ENCODE assay signal across 8 cellular contexts in genomic region chr6:166333172-166333995, GRCh38. TPM values are rescaled to one million over a fixed set of nuclear protein-coding genes. Genes with fewer than 3 reads are reported as not detected.
DNase-seq lines count a peak whose midpoint lies in the region; ATAC-seq and TF ChIP-seq lines count a peak whose summit lies in the region.

No MANE protein-coding gene starts in this region.

- H3K4me1 ChIP-seq in breast epithelium (no peaks in the 10 kb centered on the region), suprapubic skin (no peaks in the 10 kb centered on the region)

- TF ChIP-seq CTCF in MCF 10A (IDR thresholded peaks at IDR 0.05; ENCODE audit: unreplicated experiment) (no peak), breast epithelium (IDR thresholded peaks at IDR 0.05) (no peak), suprapubic skin (IDR thresholded peaks at IDR 0.05) (no peak)

- no peaks in the 10 kb centered on the region for H3K9me3 Mint-ChIP-seq in MCF 10A (ENCODE audit: unreplicated experiment)
- H3K9me3 Mint-ChIP-seq in stimulated activated memory B cell treated with anti-CD40 and anti-IgM and Interleukin-4, amounts not matched to agents 10 μg/mL and 1 μg/mL and 100 μg/mL, for 72 hours, result no peaks in the 10 kb centered on the region

- H3K4me3 ChIP-seq in breast epithelium (peak overlapping the region in 1 of 3 donors; percentile 26), suprapubic skin (no peak overlapping the region)

- peak overlapping the region; percentile 8 for H3K27ac Mint-ChIP-seq in MCF 10A (ENCODE audit: low read depth, unreplicated experiment)
- peak overlapping the region; percentile 82 for H3K27ac Mint-ChIP-seq in stimulated activated memory B cell treated with anti-CD40 and anti-IgM and Interleukin-4, amounts not matched to agents 10 μg/mL and 1 μg/mL and 100 μg/mL, for 72 hours

- no peak overlapping the region for H3K27ac ChIP-seq in breast epithelium
- H3K27ac ChIP-seq in suprapubic skin, result no peak overlapping the region

- H3K27me3 Mint-ChIP-seq in MCF 10A (ENCODE audit: insufficient read depth, unreplicated experiment), result no peaks in the 10 kb centered on the region
- no peaks in the 10 kb centered on the region for H3K27me3 Mint-ChIP-seq in stimulated activated memory B cell treated with anti-CD40 and anti-IgM and Interleukin-4, amounts not matched to agents 10 μg/mL and 1 μg/mL and 100 μg/mL, for 72 hours

- peaks cover 19% of the 10 kb centered on the region for H3K36me3 Mint-ChIP-seq in MCF 10A (ENCODE audit: insufficient read depth, unreplicated experiment)
- H3K36me3 Mint-ChIP-seq in stimulated activated memory B cell treated with anti-CD40 and anti-IgM and Interleukin-4, amounts not matched to agents 10 μg/mL and 1 μg/mL and 100 μg/mL, for 72 hours, result peaks cover 49% of the 10 kb centered on the region

- CTCF ChIA-PET in MCF 10A (lab: Yijun Ruan, JAX), result interaction anchor here (0.6 to 1.0 kb wide), 2 partner anchors 48 to 288 kb away, joined by 4 to 5 read pairs; no protein-coding TSS in a partner anchor

- intact Hi-C loops in MCF 10A (cut with micrococcal nuclease), result no loop called here
- intact Hi-C loops in breast epithelium (cut with DNase I; ENCODE audit: low total_unique reads), result no loop called here

- WGBS in suprapubic skin, result 86% methylated on average over 23 of the region's 23 CpGs

- DNase-seq in MCF 10A (ENCODE audit: unreplicated experiment) (no peak), breast epithelium (ENCODE audit: low spot score in 2 of 2) (no peak), UCSD-AML1 (lab: John Stamatoyannopoulos, UW; ENCODE audit: unreplicated experiment) (peak; percentile 53), NCI-H524 treated with DMSO at 0.1 percent for 48 hours (lab: John Stamatoyannopoulos, UW) (no peak), NCI-H526 treated with DMSO at 0.1 percent for 48 hours (lab: John Stamatoyannopoulos, UW) (no peak), suprapubic skin (ENCODE audit: low spot score in 2 of 2) (no peak)

- TF ChIP-seq EP300 in suprapubic skin (IDR thresholded peaks at IDR 0.05), result no peak

- H3K36me3 ChIP-seq in breast epithelium (no peaks in the 10 kb centered on the region), suprapubic skin (peaks cover 39% of the 10 kb centered on the region)

- ATAC-seq in HG03064 (IDR thresholded peaks at IDR 0.05; ENCODE audit: low read depth, unreplicated experiment), result peak; percentile 80
- ATAC-seq in stimulated activated memory B cell treated with anti-CD40 and anti-IgM and Interleukin-4, amounts not matched to agents 10 μg/mL and 1 μg/mL and 100 μg/mL, for 72 hours, result peak; percentile 85

- POLR2A ChIA-PET in MCF 10A (lab: Yijun Ruan, JAX), result interaction anchor here (0.8 kb wide), 1 partner anchor 25 kb away, joined by 3 read pairs; no protein-coding TSS in a partner anchor

- no peaks in the 10 kb centered on the region for H3K9me3 ChIP-seq in breast epithelium
- H3K9me3 ChIP-seq in suprapubic skin, result no peaks in the 10 kb centered on the region

- TF ChIP-seq POLR2A in breast epithelium (IDR thresholded peaks at IDR 0.05) (no peak), suprapubic skin (IDR thresholded peaks at IDR 0.05) (no peak)

- BruUV-seq in MCF 10A (replicated peaks; lab: Mats Ljungman, UMichigan), result no TSS peak

- H3K4me1 Mint-ChIP-seq in MCF 10A (ENCODE audit: insufficient read depth, unreplicated experiment), result peaks cover 19% of the 10 kb centered on the region
- H3K4me1 Mint-ChIP-seq in stimulated activated memory B cell treated with anti-CD40 and anti-IgM and Interleukin-4, amounts not matched to agents 10 μg/mL and 1 μg/mL and 100 μg/mL, for 72 hours, result peaks cover 59% of the 10 kb centered on the region

- no peak overlapping the region for H3K4me3 Mint-ChIP-seq in MCF 10A (ENCODE audit: unreplicated experiment)
- H3K4me3 Mint-ChIP-seq in stimulated activated memory B cell treated with anti-CD40 and anti-IgM and Interleukin-4, amounts not matched to agents 10 μg/mL and 1 μg/mL and 100 μg/mL, for 72 hours, result peak overlapping the region; percentile 31

- H3K27me3 ChIP-seq in breast epithelium (no peaks in the 10 kb centered on the region), suprapubic skin (no peaks in the 10 kb centered on the region)

RNA-seq across cellular contexts. Expression of gene SFT2D1, which starts 9.0 kb away (rescaled TPM):
- total RNA-seq in MCF 10A (2022) (39.5 and 43.3 TPM in 2 replicates), breast epithelium (10 to 100 TPM; 41.1 to 52.4 (median 52.1) TPM), suprapubic skin (10 to 100 TPM; 26.0 to 55.0 (median 33.2) TPM)

RNA-seq across cellular contexts. Expression of gene PRR18, which starts 25.2 kb away (rescaled TPM):
- total RNA-seq in MCF 10A (2022), result 0.12 TPM in 1 of 2 replicates, not detected in the other
- under 1 TPM in 1 of 3 donors, not detected in 2; 0.29 TPM for total RNA-seq in breast epithelium
- not detected for total RNA-seq in suprapubic skin

RNA-seq across cellular contexts. Expression of gene MPC1, which starts 49.4 kb away (rescaled TPM):
- total RNA-seq in MCF 10A (2022) (31.8 and 33.1 TPM in 2 replicates), breast epithelium (10 to 100 TPM; 37.4 to 66.9 (median 65.7) TPM), suprapubic skin (10 to 100 TPM; 31.9 to 54.0 (median 42.5) TPM)
